Comparison of ENCODE assay signal across 7 cellular contexts in the genomic region with DNA sequence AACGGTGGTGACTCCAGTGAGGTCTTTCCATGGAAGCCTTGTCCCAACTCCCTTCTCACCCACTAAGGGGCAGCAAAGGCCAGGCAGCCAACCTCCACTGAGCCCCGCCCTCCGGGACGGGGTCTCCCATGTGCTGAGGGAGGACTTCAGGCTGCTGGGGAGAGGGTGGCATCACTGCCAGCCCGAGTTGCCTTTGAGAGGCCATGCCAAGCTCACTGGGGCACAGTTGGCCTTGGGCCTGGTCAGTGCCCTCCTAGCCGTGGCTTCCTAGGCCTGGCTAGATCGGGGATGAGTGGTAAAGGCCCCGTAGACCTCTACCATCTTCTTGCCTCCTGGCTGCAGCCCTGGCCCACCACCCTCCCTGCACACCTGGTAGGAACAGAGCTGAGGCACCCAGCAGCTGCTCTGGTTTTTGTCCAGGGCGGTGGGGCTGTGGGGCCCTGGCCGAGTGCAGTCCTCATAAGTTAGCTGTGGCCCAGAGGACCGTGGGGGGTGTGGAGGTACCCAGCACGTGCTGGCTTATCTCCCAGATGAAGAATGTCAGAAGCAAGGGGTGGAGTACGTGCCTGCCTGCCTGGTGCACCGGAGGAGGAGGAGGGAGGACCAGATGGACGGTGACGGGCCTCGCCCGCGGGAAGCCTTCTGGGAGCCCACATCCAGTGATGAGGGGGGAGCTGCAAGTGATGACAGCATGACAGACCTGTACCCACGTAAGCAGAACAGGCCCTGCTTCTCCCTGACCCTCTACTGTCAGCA. TPM values are rescaled to one million over a fixed set of nuclear protein-coding genes. Genes with fewer than 3 reads are reported as not detected.
DNase-seq lines count a peak whose midpoint lies in the region; ATAC-seq and TF ChIP-seq lines count a peak whose summit lies in the region.
"Had no signal": no experiment of that assay in that cellular context is flagged by ENCODE, and none has a peak within 500 bp of the region (broad histone marks: within the 10 kb centered on the region; RNA-seq: fewer than 3 reads in every experiment).

No MANE protein-coding gene starts in this region.

- no peak overlapping the region for H3K56ac ChIP-seq in IMR-90 (ENCODE audit: extremely low read depth, insufficient read depth, low read length)

- no peak overlapping the region for H4K8ac ChIP-seq in IMR-90 (ENCODE audit: low read depth in 2 of 2, low read length in 2 of 2)

- no TSS peak for BruUV-seq in IMR-90 (replicated peaks; lab: Mats Ljungman, UMichigan)

- H3K79me1 ChIP-seq in IMR-90 (ENCODE audit: low read depth in 1 of 2, low read length in 2 of 2), result peaks cover 37 to 87% of the 10 kb centered on the region in 2 experiments

- intact Hi-C loops in IMR-90 (cut with micrococcal nuclease), result no loop called here

- no peak overlapping the region for H2BK5ac ChIP-seq in IMR-90 (ENCODE audit: low read depth, low read length, poor library complexity, severe bottlenecking)

- H4K91ac ChIP-seq in IMR-90 (ENCODE audit: insufficient read depth, low read depth, low read length), result no peak overlapping the region

- no peak overlapping the region for H2BK20ac ChIP-seq in IMR-90 (ENCODE audit: low read depth, low read length)

- no peak overlapping the region for H3K4me2 ChIP-seq in IMR-90 (ENCODE audit: low read depth, low read length)

- peaks cover 44% of the 10 kb centered on the region for H3K36me3 ChIP-seq in IMR-90 (ENCODE audit: control insufficient read depth, insufficient read depth, low read length)

- H3K4me3 ChIP-seq in AG10803 (ENCODE audit: low read length) (no peak overlapping the region), IMR-90 (ENCODE audit: insufficient read depth, low read depth, low read length) (no peak overlapping the region), epithelial cell of esophagus (ENCODE audit: low read length) (no peak overlapping the region)

- TF ChIP-seq POLR2A in IMR-90 (IDR thresholded peaks at IDR 0.05; ENCODE audit: low read depth, low read length), result no peak

- H3K9me1 ChIP-seq in IMR-90 (ENCODE audit: insufficient read depth, low read length), result no peaks in the 10 kb centered on the region; the same call in 1 of the 2 replicates

- no peaks in the 10 kb centered on the region for H3K9me3 ChIP-seq in IMR-90 (ENCODE audit: control insufficient read depth, insufficient read depth, low read length)

- H2BK120ac ChIP-seq in IMR-90 (ENCODE audit: low read depth, low read length), result no peak overlapping the region

- H3K27me3 ChIP-seq in IMR-90 (ENCODE audit: control insufficient read depth, insufficient read depth, low read length), result no peaks in the 10 kb centered on the region

- H3K23ac ChIP-seq in IMR-90 (ENCODE audit: low read depth, low read length), result no peak overlapping the region

- POLR2A ChIA-PET in IMR-90 (lab: Charles Lee; ENCODE audit: unreplicated experiment), result no interaction called here

- no peak overlapping the region for H3K4ac ChIP-seq in IMR-90 (ENCODE audit: low read depth, low read length)

- no peak overlapping the region for H2AFZ ChIP-seq in IMR-90 (replicated peaks; ENCODE audit: low read length, poor library complexity)

- dilution Hi-C loops in IMR-90 (cut with HindIII; ENCODE audit: low sequenced_read_pairs, unreplicated experiment), result no loop called here

- peaks cover 10% of the 10 kb centered on the region; the same call in 1 of the 2 replicates for H3K4me1 ChIP-seq in IMR-90 (ENCODE audit: control insufficient read depth, insufficient read depth, low read length)

- peaks cover 56% of the 10 kb centered on the region for H4K20me1 ChIP-seq in IMR-90 (ENCODE audit: insufficient read depth, low read length)

- H3K9ac ChIP-seq in IMR-90 (ENCODE audit: low read depth, low read length), result no peak overlapping the region

- peak; percentile 44 for TF ChIP-seq CTCF in AG10803 (conservative IDR thresholded peaks at IDR 0.05; ENCODE audit: low read length)
- peak; percentile 34 for TF ChIP-seq CTCF in IMR-90 (conservative IDR thresholded peaks at IDR 0.05; ENCODE audit: low read depth, low read length)
- peak; percentile 45 for TF ChIP-seq CTCF in epithelial cell of esophagus (IDR thresholded peaks at IDR 0.05; ENCODE audit: insufficient read depth, low read depth, low read length, missing control alignments)

- DNase-seq in AG10803 (ENCODE audit: low read depth), result no peak
- no peak for DNase-seq in IMR-90
- DNase-seq in epithelial cell of esophagus (ENCODE audit: low read depth), result no peak
- DNase-seq in T1000 (lab: John Stamatoyannopoulos, UW), result no peak
- DNase-seq: midbrain had no signal

- ATAC-seq in IMR-90 (ENCODE audit: low read depth), result no peak
- ATAC-seq in GM21447 (IDR thresholded peaks at IDR 0.05; ENCODE audit: unreplicated experiment), result no peak
- ATAC-seq in GM18511 (IDR thresholded peaks at IDR 0.05; ENCODE audit: unreplicated experiment), result no peak

- in situ Hi-C loops in IMR-90 (cut with MboI; ENCODE audit: low sequenced_read_pairs), result no loop called here

- CTCF ChIA-PET in IMR-90 (lab: Yijun Ruan, JAX), result interaction anchor here (0.7 kb wide), 1 partner anchor 20 kb away, joined by 4 read pairs; no protein-coding TSS in a partner anchor

- WGBS in IMR-90 (ENCODE audit: extremely low coverage in 2 of 2, insufficient read length in 1 of 2), 2 experiments, result 73% methylated on average over 3 of the region's 20 CpGs; no CpG with 5 or more reads in 1 of the 2 experiments

- TF ChIP-seq RAD21 in IMR-90 (IDR thresholded peaks at IDR 0.05; ENCODE audit: low read length), result peak; percentile 49

- H3K14ac ChIP-seq in IMR-90 (replicated peaks; ENCODE audit: low read depth, low read length), result no peak overlapping the region

- H2AK9ac ChIP-seq in IMR-90 (replicated peaks; ENCODE audit: low read depth, low read length, poor library complexity), result no peak overlapping the region

- H4K5ac ChIP-seq in IMR-90 (ENCODE audit: low read depth, low read length), result no peak overlapping the region

- no peak overlapping the region for H3K27ac ChIP-seq in IMR-90 (ENCODE audit: insufficient read depth, low read length)

- H2BK15ac ChIP-seq in IMR-90 (ENCODE audit: low read depth, low read length), result no peak overlapping the region

- H2AK5ac ChIP-seq in IMR-90 (ENCODE audit: low read depth, low read length), result no peak overlapping the region

- H3K18ac ChIP-seq in IMR-90 (ENCODE audit: low read depth, low read length), result no peak overlapping the region

TF ChIP-seq in IMR-90, 13 proteins besides CTCF, POLR2A, EP300 and RAD21:
- TF ChIP-seq FOS (IDR thresholded peaks at IDR 0.05; ENCODE audit: low read depth, low read length) (no peak), BHLHE40 (IDR thresholded peaks at IDR 0.05; ENCODE audit: low read depth, low read length) (0 out of 2 replicates have a peak, but pooled peaks have one; percentile 10)

RNA-seq across cellular contexts. Expression of gene SURF2, which starts 3.2 kb away (rescaled TPM):
- total RNA-seq in IMR-90 (2012; rRNA removed), result 9.9 and 12.5 TPM in 2 replicates
- polyA plus RNA-seq in IMR-90 (2012; rRNA removed), result 16.3 and 21.8 TPM in 2 replicates
- polyA plus RNA-seq in IMR-90 (2012; cell fraction: cytosol; rRNA removed), result 15.3 and 16.3 TPM in 2 replicates
- polyA plus RNA-seq in IMR-90 (2012; cell fraction: nucleus; rRNA removed; ENCODE audit: low replicate concordance), result 6.4 and 7.7 TPM in 2 replicates

RNA-seq across cellular contexts. Expression of gene SURF1, which starts 3.3 kb away (rescaled TPM):
- 10.3 and 15.1 TPM in 2 replicates for total RNA-seq in IMR-90 (2012; rRNA removed)
- polyA plus RNA-seq in IMR-90 (2012; rRNA removed), result 23.4 and 24.5 TPM in 2 replicates
- polyA plus RNA-seq in IMR-90 (2012; cell fraction: cytosol; rRNA removed), result 26.2 and 28.8 TPM in 2 replicates
- 30.8 and 41.3 TPM in 2 replicates for polyA plus RNA-seq in IMR-90 (2012; cell fraction: nucleus; rRNA removed; ENCODE audit: low replicate concordance)

RNA-seq across cellular contexts. Expression of gene RPL7A, which starts 11.6 kb away (rescaled TPM):
- 3,220 TPM in 2 replicates for total RNA-seq in IMR-90 (2012; rRNA removed)
- 4,034 and 4,096 TPM in 2 replicates for polyA plus RNA-seq in IMR-90 (2012; rRNA removed)
- 2,804 and 4,707 TPM in 2 replicates for polyA plus RNA-seq in IMR-90 (2012; cell fraction: cytosol; rRNA removed)
- polyA plus RNA-seq in IMR-90 (2012; cell fraction: nucleus; rRNA removed; ENCODE audit: low replicate concordance), result 1,074 and 2,046 TPM in 2 replicates

RNA-seq across cellular contexts. Expression of gene MED22, which starts 11.7 kb away (rescaled TPM):
- 6.9 and 7.9 TPM in 2 replicates for total RNA-seq in IMR-90 (2012; rRNA removed)
- polyA plus RNA-seq in IMR-90 (2012; rRNA removed), result 28.3 and 32.9 TPM in 2 replicates
- polyA plus RNA-seq in IMR-90 (2012; cell fraction: cytosol; rRNA removed), result 24.5 and 25.4 TPM in 2 replicates
- 49.7 and 75.3 TPM in 2 replicates for polyA plus RNA-seq in IMR-90 (2012; cell fraction: nucleus; rRNA removed; ENCODE audit: low replicate concordance)

RNA-seq across cellular contexts. Expression of gene SURF4, which starts 16.3 kb away (rescaled TPM):
- total RNA-seq in IMR-90 (2012; rRNA removed), result 512 and 532 TPM in 2 replicates
- polyA plus RNA-seq in IMR-90 (2012; rRNA removed), result 293 and 307 TPM in 2 replicates
- polyA plus RNA-seq in IMR-90 (2012; cell fraction: cytosol; rRNA removed), result 265 and 338 TPM in 2 replicates
- 202 and 210 TPM in 2 replicates for polyA plus RNA-seq in IMR-90 (2012; cell fraction: nucleus; rRNA removed; ENCODE audit: low replicate concordance)
